Comparison of ENCODE assay signal across 8 cellular contexts in the genomic region with DNA sequence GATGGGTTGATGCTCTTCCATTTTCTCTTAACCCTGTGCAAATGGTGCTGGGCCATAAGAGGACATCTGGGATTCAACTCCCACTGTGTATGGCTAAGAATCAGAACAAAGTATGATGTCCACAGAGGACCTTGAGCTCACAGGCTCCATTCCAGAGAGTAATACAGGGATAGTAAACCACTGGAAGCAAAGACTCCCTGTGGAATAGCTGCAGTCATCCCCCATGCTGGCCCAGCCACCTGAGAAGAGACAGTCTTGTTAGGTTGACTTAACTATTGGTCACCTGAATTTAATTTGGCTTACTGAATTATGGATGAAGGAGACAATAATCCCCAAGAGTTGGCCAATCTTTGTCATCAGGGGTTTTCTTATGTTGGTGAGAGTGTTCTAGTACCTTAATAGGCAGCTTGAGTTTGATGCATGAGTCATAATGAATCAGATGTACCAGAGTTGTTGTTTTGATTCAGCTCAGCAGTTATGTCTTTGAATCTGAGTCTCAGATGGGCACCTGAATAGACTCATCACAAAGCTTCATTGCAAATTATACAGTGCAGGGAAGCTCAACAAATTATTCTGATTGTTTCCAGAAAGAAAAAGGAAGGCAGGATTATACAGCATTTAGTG.
DNase-seq lines count a peak whose midpoint lies in the region; ATAC-seq, FAIRE-seq and TF ChIP-seq lines count a peak whose summit lies in the region.

No MANE protein-coding gene starts in this region.

- H3K4me1 ChIP-seq in HCT116 (ENCODE audit: control insufficient read depth in 1 of 2, insufficient read depth in 2 of 2, low read length in 2 of 2) (peaks cover 8 to 23% of the 10 kb centered on the region in 2 experiments; a peak in 3 of 4 replicates), OCI-LY3 (ENCODE audit: low read length) (peaks cover 30% of the 10 kb centered on the region), keratinocyte (ENCODE audit: control insufficient read depth, extremely low read depth, insufficient read depth, low read length) (peaks cover 28% of the 10 kb centered on the region), thyroid gland (peaks cover 0 to 7% of the 10 kb centered on the region in 2 donors)

- POLR2A ChIA-PET in HCT116 (lab: Charles Lee): no interaction called here

- H2AFZ ChIP-seq in HCT116 (ENCODE audit: low read depth, low read length, poor library complexity, severe bottlenecking): no peak overlapping the region
- peak overlapping the region; percentile 37; the same call in 1 of the 2 replicates for H2AFZ ChIP-seq in OCI-LY3 (ENCODE audit: low read depth, low read length)
- peak overlapping the region; percentile 41 for H2AFZ ChIP-seq in keratinocyte (ENCODE audit: control insufficient read depth, low read length)

- H3K27ac ChIP-seq in HCT116 (ENCODE audit: low read depth, low read length) (peak overlapping the region; percentile 21; the same call in 1 of the 2 replicates), OCI-LY3 (ENCODE audit: low read length) (peak overlapping the region; percentile 80), keratinocyte (ENCODE audit: control insufficient read depth, insufficient read depth, low read length) (peak overlapping the region; percentile 90), thyroid gland (peak overlapping the region in 1 of 3 donors; percentile 15)

- no peak for TF ChIP-seq CTCF in GM13977 (IDR thresholded peaks at IDR 0.05; ENCODE audit: extremely low read depth, insufficient read depth, missing control alignments)
- no peak for TF ChIP-seq CTCF in HCT116 (IDR thresholded peaks at IDR 0.05 in 2 of 3, conservative IDR thresholded peaks at IDR 0.05 in 1 of 3; ENCODE audit: borderline replicate concordance in 1 of 3, insufficient read depth in 1 of 3, low read depth in 2 of 3, low read length in 2 of 3)
- no peak for TF ChIP-seq CTCF in OCI-LY3 (IDR thresholded peaks at IDR 0.05; ENCODE audit: low read depth, low read length)
- TF ChIP-seq CTCF in keratinocyte (optimal IDR thresholded peaks at IDR 0.05 in 1 of 3, IDR thresholded peaks at IDR 0.05 in 1 of 3, conservative IDR thresholded peaks at IDR 0.05 in 1 of 3; ENCODE audit: extremely low read depth in 1 of 3, insufficient read depth in 2 of 3, low read length in 3 of 3): no peak
- no peak for TF ChIP-seq CTCF in thyroid gland (IDR thresholded peaks at IDR 0.05)

- dilution Hi-C loops in keratinocyte (cut with MboI; ENCODE audit: extremely low pct_ligation_motif_present, low sequenced_read_pairs): no loop called here

- CTCF ChIA-PET in HCT116 (lab: Charles Lee): no interaction called here

- H3K36me3 ChIP-seq in HCT116 (ENCODE audit: control insufficient read depth in 1 of 2, insufficient read depth in 2 of 2, low read length in 2 of 2) (no peaks in the 10 kb centered on the region), OCI-LY3 (replicated peaks; ENCODE audit: low read depth, low read length) (peaks cover 8% of the 10 kb centered on the region), keratinocyte (ENCODE audit: control insufficient read depth in 2 of 2, extremely low read depth in 1 of 2, insufficient read depth in 2 of 2, low read length in 2 of 2) (no peaks in the 10 kb centered on the region), thyroid gland (no peaks in the 10 kb centered on the region)

- H3K79me2 ChIP-seq in HCT116 (ENCODE audit: insufficient read depth, low read length) (no peaks in the 10 kb centered on the region), OCI-LY3 (ENCODE audit: low read length) (no peaks in the 10 kb centered on the region), keratinocyte (ENCODE audit: control insufficient read depth, insufficient read depth, low read length) (no peaks in the 10 kb centered on the region)

- H3K9me2 ChIP-seq in HCT116 (ENCODE audit: insufficient read depth): no peaks in the 10 kb centered on the region

- H3K9me3 ChIP-seq in HCT116 (ENCODE audit: control insufficient read depth in 1 of 2, insufficient read depth in 1 of 2, low read depth in 1 of 2, low read length in 2 of 2): no peaks in the 10 kb centered on the region
- H3K9me3 ChIP-seq in OCI-LY3 (ENCODE audit: insufficient read depth, low read length): peaks cover 4% of the 10 kb centered on the region; the same call in 1 of the 2 replicates
- peaks cover 2% of the 10 kb centered on the region for H3K9me3 ChIP-seq in keratinocyte (ENCODE audit: control insufficient read depth, low read depth, low read length)
- no peaks in the 10 kb centered on the region for H3K9me3 ChIP-seq in thyroid gland

- no peaks in the 10 kb centered on the region for H3K27me3 ChIP-seq in HCT116 (ENCODE audit: insufficient read depth, low read length)
- no peaks in the 10 kb centered on the region for H3K27me3 ChIP-seq in OCI-LY3 (ENCODE audit: low read depth, low read length)
- no peaks in the 10 kb centered on the region for H3K27me3 ChIP-seq in keratinocyte (ENCODE audit: control insufficient read depth, extremely low read depth, insufficient read depth, low read length)
- no peaks in the 10 kb centered on the region for H3K27me3 ChIP-seq in thyroid gland

- H3K9ac ChIP-seq in HCT116 (ENCODE audit: low read length): no peak overlapping the region
- peak overlapping the region; percentile 30; the same call in 1 of the 2 replicates for H3K9ac ChIP-seq in OCI-LY3 (ENCODE audit: low read length)
- H3K9ac ChIP-seq in keratinocyte (ENCODE audit: control insufficient read depth, extremely low read depth, insufficient read depth, low read length): peak overlapping the region; percentile 76

- H3K4me2 ChIP-seq in HCT116 (ENCODE audit: low read length) (peak overlapping the region; percentile 43), OCI-LY3 (ENCODE audit: low read length) (peak overlapping the region; percentile 55), keratinocyte (ENCODE audit: control insufficient read depth, extremely low read depth, insufficient read depth, low read depth, low read length) (peak overlapping the region; percentile 72)

- DNase-seq in GM13977 (ENCODE audit: low spot score) (peak; percentile 40), HCT116 (ENCODE audit: low read depth, low spot score) (peak; percentile 26), keratinocyte (ENCODE audit: low read depth, low spot score) (peak; percentile 78), erythroblast (lab: John Stamatoyannopoulos, UW) (no peak), putamen (ENCODE audit: low spot score) (no peak), thyroid gland (no peak)
- DNase-seq in stimulated activated CD4-positive, alpha-beta T cell treated with anti-CD3 and anti-CD28 coated beads, Interleukin-15, amount 100 ng/mL, for 24 hours: no peak

- FAIRE-seq in keratinocyte (lab: Jason Lieb, UNC): peak; percentile 88

- H3K9me1 ChIP-seq in keratinocyte (ENCODE audit: control insufficient read depth, extremely low read depth, insufficient read depth, low read length): no peaks in the 10 kb centered on the region

- no peak for TF ChIP-seq RAD21 in HCT116 (IDR thresholded peaks at IDR 0.05; ENCODE audit: low read depth)

- H4K20me1 ChIP-seq in HCT116 (ENCODE audit: insufficient read depth) (no peaks in the 10 kb centered on the region), OCI-LY3 (ENCODE audit: insufficient read depth, low read length) (no peaks in the 10 kb centered on the region), keratinocyte (ENCODE audit: control insufficient read depth, extremely low read depth, insufficient read depth, low read length) (no peaks in the 10 kb centered on the region)

- intact Hi-C loops in HCT116 (cut with micrococcal nuclease): no loop called here
- intact Hi-C loops in thyroid gland (cut with DNase I): no loop called here

- peak; percentile 72 for ATAC-seq in HCT116

- TF ChIP-seq POLR2A in HCT116 (IDR thresholded peaks at IDR 0.05; ENCODE audit: borderline replicate concordance, extremely low read depth, insufficient read depth, insufficient read length) (no peak), erythroblast (IDR thresholded peaks at IDR 0.05; ENCODE audit: low read length) (no peak), thyroid gland (IDR thresholded peaks at IDR 0.05) (no peak)

- H3K4me3 ChIP-seq in HCT116 (replicated peaks in 1 of 2; ENCODE audit: low read depth in 1 of 2, low read length in 2 of 2) (no peak overlapping the region), OCI-LY3 (ENCODE audit: low read length) (peak overlapping the region; percentile 25; the same call in 1 of the 2 replicates), keratinocyte (ENCODE audit: control insufficient read depth in 2 of 3, extremely low read depth in 1 of 3, insufficient read depth in 2 of 3, low read depth in 1 of 3, low read length in 3 of 3) (no peak overlapping the region), thyroid gland (replicated peaks in 1 of 3) (no peak overlapping the region)

- no TSS peak for BruUV-seq in HCT116 (replicated peaks; lab: Mats Ljungman, UMichigan)

- in situ Hi-C loops in GM13977 (cut with MboI; ENCODE audit: low pct_unique_long_range_greater_than_20kb, low sequenced_read_pairs, unreplicated experiment): no loop called here

- RAD21 ChIA-PET in HCT116 (lab: Charles Lee; ENCODE audit: low non-redundant PET in 1 of 2, low total read pairs in 2 of 2, uncharacterized antibody in 2 of 2, unreplicated experiment in 2 of 2): no interaction called here

TF ChIP-seq in HCT116, 20 proteins besides CTCF, POLR2A, EP300 and RAD21:
- peak; percentile 81 for TF ChIP-seq FOSL1 (IDR thresholded peaks at IDR 0.05; ENCODE audit: low read depth)
- TF ChIP-seq, protein P1, sequence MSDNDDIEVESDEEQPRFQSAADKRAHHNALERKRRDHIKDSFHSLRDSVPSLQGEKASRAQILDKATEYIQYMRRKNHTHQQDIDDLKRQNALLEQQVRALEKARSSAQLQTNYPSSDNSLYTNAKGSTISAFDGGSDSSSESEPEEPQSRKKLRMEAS (IDR thresholded peaks at IDR 0.05): no peak; the same call in 1 of the 2 replicates
- TF ChIP-seq SP1 (IDR thresholded peaks at IDR 0.05; ENCODE audit: low read depth): peak; percentile 21; the same call in 1 of the 2 replicates
- TF ChIP-seq SRF (IDR thresholded peaks at IDR 0.05; ENCODE audit: low read depth): peak; percentile 55
- TF ChIP-seq, protein P2, sequence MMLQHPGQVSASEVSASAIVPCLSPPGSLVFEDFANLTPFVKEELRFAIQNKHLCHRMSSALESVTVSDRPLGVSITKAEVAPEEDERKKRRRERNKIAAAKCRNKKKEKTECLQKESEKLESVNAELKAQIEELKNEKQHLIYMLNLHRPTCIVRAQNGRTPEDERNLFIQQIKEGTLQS (IDR thresholded peaks at IDR 0.05): no peak
- peak; percentile 40; the same call in 1 of the 2 replicates for TF ChIP-seq JUND (IDR thresholded peaks at IDR 0.05)
- no peak for TF ChIP-seq CEBPB (IDR thresholded peaks at IDR 0.05; ENCODE audit: low read depth)

Comparison
In these comparisons a context has a peak if more than half of its experiments do, and no peak if none do; other contexts are left out.
1. DNase-seq: peak in GM13977 (single experiment), HCT116 (single experiment) and keratinocyte (single experiment); none in erythroblast (0 of 2), putamen (single experiment), thyroid gland (0 of 2) and stimulated activated CD4-positive, alpha-beta T cell treated with anti-CD3 and anti-CD28 coated beads, Interleukin-15, amount 100 ng/mL, for 24 hours (single experiment).
2. Peak in every context shown above with its lines, with median percentiles within 50 percentile points of each other: H3K4me2 ChIP-seq.